ENCODE assay signal across 9 cellular contexts in genomic region chr20:5996765-5997164, GRCh38. TPM values are rescaled to one million over a fixed set of nuclear protein-coding genes. Genes with fewer than 3 reads are reported as not detected.
A peak's percentile ranks its signal among the peaks of the same experiment; 100 is the strongest.
DNase-seq lines count a peak whose midpoint lies in the region; ATAC-seq and TF ChIP-seq lines count a peak whose summit lies in the region.
"Had no signal": no experiment of that assay in that cellular context is flagged by ENCODE, and none has a peak within 500 bp of the region (broad histone marks: within the 10 kb centered on the region; RNA-seq: fewer than 3 reads in every experiment).

No MANE protein-coding gene starts in this region.

- no peak overlapping the region for H3K4me3 ChIP-seq in DND-41 (ENCODE audit: low read depth in 1 of 2, low read length in 2 of 2)

- DNase-seq in DND-41 (peak; percentile 50), ecto neural progenitor cell (ENCODE audit: low spot score) (no peak), RWPE1 (ENCODE audit: low spot score) (no peak), Right ventricle myocardium inferior (ENCODE audit: missing footprints) (no peak)
- DNase-seq in activated CD8-positive, alpha-beta memory T cell treated with anti-CD3 and anti-CD28 coated beads, Interleukin-2, amount 50 U/mL, for 4 hours, result peak; percentile 19
- DNase-seq in stimulated activated CD8-positive, alpha-beta memory T cell treated with anti-CD3 and anti-CD28 coated beads, Interleukin-12 subunit alpha, Interleukin-12 subunit beta, amount 100 ng/mL, for 4 hours (ENCODE audit: low read depth), result peak; percentile 16

- no peak overlapping the region for H3K4me2 ChIP-seq in DND-41 (ENCODE audit: insufficient read depth, low read length)

- H3K4me1 ChIP-seq in DND-41 (ENCODE audit: insufficient read depth, low read length), result peaks cover 2% of the 10 kb centered on the region; the same call in 1 of the 2 replicates

- H3K27me3 ChIP-seq in DND-41 (ENCODE audit: insufficient read depth, low read length, poor library complexity), result no peaks in the 10 kb centered on the region

- TF ChIP-seq CTCF in DND-41 (IDR thresholded peaks at IDR 0.05; ENCODE audit: borderline replicate concordance, extremely low read depth, low read length, poor library complexity, severe bottlenecking) (no peak), RWPE1 (conservative IDR thresholded peaks at IDR 0.05; ENCODE audit: low read depth) (no peak)

- ATAC-seq in DND-41 (ENCODE audit: insufficient read depth, low read depth) (peak; percentile 86), GM19455 (IDR thresholded peaks at IDR 0.05; ENCODE audit: unreplicated experiment) (peak; percentile 90), HG03432 (IDR thresholded peaks at IDR 0.05; ENCODE audit: unreplicated experiment) (peak; percentile 98), Right ventricle myocardium inferior (no peak)

- H3K27ac ChIP-seq in DND-41 (ENCODE audit: low read length) (no peak overlapping the region), RWPE1 (no peak overlapping the region)

- H3K9me3 ChIP-seq in DND-41 (ENCODE audit: insufficient read depth, low read length, severe bottlenecking), result no peaks in the 10 kb centered on the region

- peaks cover 66% of the 10 kb centered on the region for H3K36me3 ChIP-seq in DND-41 (ENCODE audit: insufficient read depth, low read length)

- no peak overlapping the region for H2AFZ ChIP-seq in DND-41 (ENCODE audit: low read depth, low read length)

- intact Hi-C loops in Right ventricle myocardium inferior (cut with DNase I), result no loop called here

- H3K9ac ChIP-seq in DND-41 (ENCODE audit: low read depth, low read length), result no peak overlapping the region

- POLR2A ChIA-PET in RWPE1 (lab: Yijun Ruan, JAX; ENCODE audit: low non-redundant PET), result no interaction called here

- no peaks in the 10 kb centered on the region for H4K20me1 ChIP-seq in DND-41 (ENCODE audit: insufficient read depth, low read length)

- CTCF ChIA-PET in RWPE1 (lab: Yijun Ruan, JAX), result interaction anchor here (0.6 to 0.7 kb wide), 3 partner anchors 29 to 454 kb away, joined by 4 to 8 read pairs (median 6); no protein-coding TSS in a partner anchor

- no peaks in the 10 kb centered on the region for H3K79me2 ChIP-seq in DND-41 (ENCODE audit: insufficient read depth, low read length)

RNA-seq across cellular contexts. Expression of gene CRLS1, which starts 9.2 kb away (rescaled TPM):
- 104 TPM for total RNA-seq in Right ventricle myocardium inferior

RNA-seq across cellular contexts. Expression of gene MCM8, which starts 46.3 kb away (rescaled TPM):
- total RNA-seq in Right ventricle myocardium inferior, result 6.4 TPM

RNA-seq across cellular contexts. Expression of gene TRMT6, which starts 46.4 kb away (rescaled TPM):
- total RNA-seq in Right ventricle myocardium inferior, result 6.1 TPM

RNA-seq across cellular contexts. Expression of gene LRRN4, which starts 57.1 kb away (rescaled TPM):
- total RNA-seq in Right ventricle myocardium inferior, result 0.46 TPM
- total RNA-seq: pulmonary artery endothelial cell had no signal

Comparison
In these comparisons a context has a peak if more than half of its experiments do, and no peak if none do; other contexts are left out.
1. DNase-seq: peak in DND-41 (single experiment), activated CD8-positive, alpha-beta memory T cell treated with anti-CD3 and anti-CD28 coated beads, Interleukin-2, amount 50 U/mL, for 4 hours (single experiment) and stimulated activated CD8-positive, alpha-beta memory T cell treated with anti-CD3 and anti-CD28 coated beads, Interleukin-12 subunit alpha, Interleukin-12 subunit beta, amount 100 ng/mL, for 4 hours (single experiment); none in ecto neural progenitor cell (single experiment), RWPE1 (single experiment) and Right ventricle myocardium inferior (single experiment).